In genomic region chr11:10366568-10367331, GRCh38 we compare ENCODE assay signal across 8 cellular contexts.
A peak's percentile ranks its signal among the peaks of the same experiment; 100 is the strongest.
DNase-seq lines count a peak whose midpoint lies in the region; ATAC-seq, FAIRE-seq and TF ChIP-seq lines count a peak whose summit lies in the region.

No MANE protein-coding gene starts in this region.

- WGBS in pancreas, 2 donors: 27 to 36% methylated on average over 8 of the region's 8 CpGs
- 27 to 30% methylated on average over 8 of the region's 8 CpGs for WGBS in upper lobe of left lung, 2 donors

- H3K4me1 ChIP-seq in foreskin keratinocyte (peaks cover 7% of the 10 kb centered on the region), pancreas (peaks cover 0 to 5% (median 5%) of the 10 kb centered on the region in 3 donors), upper lobe of left lung (peaks cover 0 to 9% (median 5%) of the 10 kb centered on the region in 4 donors)

- H3K9me3 Mint-ChIP-seq in Calu3 (ENCODE audit: low read depth, unreplicated experiment): no peaks in the 10 kb centered on the region
- peaks cover 4% of the 10 kb centered on the region for H3K9me3 Mint-ChIP-seq in activated T-helper 17 cell treated with anti-CD3 and anti-CD28 coated beads, Interleukin-2, amount 50 U/mL, for 72 hours

- CTCF ChIA-PET in Calu3 (lab: Charles Lee): interaction anchor here (0.6 to 1.7 kb wide), 15 partner anchors 8 to 607 kb away, joined by 3 to 17 read pairs (median 3); partner anchors contain the start of gene ADM

- no TSS peak for BruUV-seq in Calu3 (replicated peaks; lab: Mats Ljungman, UMichigan)

- H3K27me3 ChIP-seq in foreskin keratinocyte (peaks cover 5% of the 10 kb centered on the region), pancreas (no peaks in the 10 kb centered on the region), upper lobe of left lung (no peaks in the 10 kb centered on the region)

- no peak for TF ChIP-seq POLR2A in upper lobe of left lung (IDR thresholded peaks at IDR 0.05)

- H3K36me3 ChIP-seq in pancreas (no peaks in the 10 kb centered on the region), upper lobe of left lung (no peaks in the 10 kb centered on the region)

- no peaks in the 10 kb centered on the region for H3K9me3 ChIP-seq in pancreas
- H3K9me3 ChIP-seq in upper lobe of left lung: no peaks in the 10 kb centered on the region

- H3K4me1 Mint-ChIP-seq in Calu3 (ENCODE audit: low read depth, unreplicated experiment): peaks cover 12% of the 10 kb centered on the region
- H3K4me1 Mint-ChIP-seq in activated T-helper 17 cell treated with anti-CD3 and anti-CD28 coated beads, Interleukin-2, amount 50 U/mL, for 72 hours: peaks cover 5% of the 10 kb centered on the region

- peak; percentile 88 for DNase-seq in Calu3
- peak; percentile 93 for DNase-seq in KBM-7
- peak; percentile 96 for DNase-seq in RPMI7951 (ENCODE audit: low read depth)
- DNase-seq in foreskin keratinocyte: peak; percentile 87 to 92
- peak; percentile 69 to 80 (median 74) for DNase-seq in pancreas
- peak in 1 of 2 donors; percentile 79 for DNase-seq in upper lobe of left lung

- peaks cover 13% of the 10 kb centered on the region for H3K27me3 Mint-ChIP-seq in Calu3 (ENCODE audit: unreplicated experiment)
- peaks cover 15% of the 10 kb centered on the region for H3K27me3 Mint-ChIP-seq in activated T-helper 17 cell treated with anti-CD3 and anti-CD28 coated beads, Interleukin-2, amount 50 U/mL, for 72 hours

- intact Hi-C loops in Calu3 (cut with micrococcal nuclease; ENCODE audit: unreplicated experiment) (loop anchor here (5.0 kb wide), 2 partner anchors 39 to 609 kb away; no protein-coding TSS in a partner anchor), pancreas (cut with DNase I) (no loop called here)

- ATAC-seq in GM21526 (IDR thresholded peaks at IDR 0.05; ENCODE audit: low FRiP score, unreplicated experiment) (peak; percentile 89), foreskin keratinocyte (peak; percentile 88), pancreas (peak; percentile 86 to 99 (median 98)), upper lobe of left lung (ENCODE audit: low FRiP score in 2 of 2) (peak; percentile 89 to 90)
- peak; percentile 90 for ATAC-seq in activated T-helper 17 cell treated with anti-CD3 and anti-CD28 coated beads, Interleukin-2, amount 50 U/mL, for 72 hours (replicated peaks)

- TF ChIP-seq CTCF in Calu3 (IDR thresholded peaks at IDR 0.05; ENCODE audit: unreplicated experiment) (peak; percentile 82), foreskin keratinocyte (conservative IDR thresholded peaks at IDR 0.05) (peak; percentile 98), pancreas (IDR thresholded peaks at IDR 0.05) (peak; percentile 74 to 86 (median 80)), upper lobe of left lung (IDR thresholded peaks at IDR 0.05) (peak; percentile 64 to 82 (median 78))

- H3K36me3 Mint-ChIP-seq in Calu3 (ENCODE audit: insufficient read depth, unreplicated experiment): peaks cover 4% of the 10 kb centered on the region
- H3K36me3 Mint-ChIP-seq in activated T-helper 17 cell treated with anti-CD3 and anti-CD28 coated beads, Interleukin-2, amount 50 U/mL, for 72 hours (ENCODE audit: low read depth): no peaks in the 10 kb centered on the region

- H3K27ac Mint-ChIP-seq in Calu3 (ENCODE audit: unreplicated experiment): peak overlapping the region; percentile 9
- H3K27ac Mint-ChIP-seq in activated T-helper 17 cell treated with anti-CD3 and anti-CD28 coated beads, Interleukin-2, amount 50 U/mL, for 72 hours: peak overlapping the region; percentile 5

- no peak for FAIRE-seq in pancreas (lab: Jason Lieb, UNC)

- in situ Hi-C loops in KBM-7 (cut with MboI; ENCODE audit: low pct_unique_long_range_greater_than_20kb, low sequenced_read_pairs): no loop called here

- peak overlapping the region; percentile 11 for H3K4me3 Mint-ChIP-seq in Calu3 (ENCODE audit: low read depth, unreplicated experiment)
- H3K4me3 Mint-ChIP-seq in activated T-helper 17 cell treated with anti-CD3 and anti-CD28 coated beads, Interleukin-2, amount 50 U/mL, for 72 hours: peak overlapping the region; percentile 44

- no peak overlapping the region for H3K4me3 ChIP-seq in pancreas
- no peak overlapping the region for H3K4me3 ChIP-seq in upper lobe of left lung

- TF ChIP-seq EP300 in upper lobe of left lung (IDR thresholded peaks at IDR 0.05): peak in 1 of 4 donors; percentile 36

- H3K27ac ChIP-seq in foreskin keratinocyte: peak overlapping the region; percentile 12
- H3K27ac ChIP-seq in pancreas: no peak overlapping the region
- peak overlapping the region in 3 of 4 donors; percentile 3 to 22 (median 16) for H3K27ac ChIP-seq in upper lobe of left lung

Comparison
In these comparisons a context has a peak if more than half of its experiments do, and no peak if none do; other contexts are left out.
1. H3K27ac ChIP-seq: peak in foreskin keratinocyte (single experiment) and upper lobe of left lung (3 of 4); none in pancreas (0 of 4).
2. Peak in every context shown above with its lines, with median percentiles within 50 percentile points of each other: CTCF ChIP-seq and ATAC-seq.